1 cellular context compared by ENCODE assay signal in the genomic region with DNA sequence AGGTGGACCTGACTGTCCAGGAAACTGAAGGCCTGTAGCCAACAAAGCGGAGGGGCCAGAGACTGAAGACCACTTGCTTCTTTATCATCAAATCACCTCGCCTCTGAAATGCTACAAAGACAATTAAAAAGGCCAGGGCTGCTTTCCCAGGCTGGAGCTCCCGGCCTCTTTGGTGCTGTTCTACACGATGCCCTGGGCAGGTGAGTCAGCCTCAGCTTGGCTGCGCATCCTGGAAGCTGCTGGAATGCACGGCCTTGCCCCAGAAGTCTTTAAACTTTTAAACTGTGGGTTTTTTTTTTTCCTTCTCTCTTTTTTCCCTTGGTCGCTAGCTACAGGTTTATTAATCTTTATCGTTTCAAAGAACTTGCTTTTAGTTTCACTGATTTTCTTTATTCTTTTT.
TF ChIP-seq lines count a peak whose summit lies in the region.

No MANE protein-coding gene starts in this region.

TF ChIP-seq in SK-N-SH treated with all-trans-retinoic acid at 6 μM for 48 hours, 23 proteins besides CTCF, POLR2A, EP300 and RAD21 (continued from another document):
- TF ChIP-seq PPARA (CRISPR knock-in tag; IDR thresholded peaks at IDR 0.05; ENCODE audit: borderline replicate concordance) (no peak), RARB (CRISPR knock-in tag; IDR thresholded peaks at IDR 0.05) (no peak)
TF ChIP-seq in SK-N-SH treated with all-trans-retinoic acid at 6 μM for 48 hours: peak in this region for 0.
